In genomic region chr22:30127749-30128166, GRCh38 we compare ENCODE assay signal across 2 cellular contexts.
A peak's percentile ranks its signal among the peaks of the same experiment; 100 is the strongest.
TF ChIP-seq lines count a peak whose summit lies in the region.

No MANE protein-coding gene starts in this region.

TF ChIP-seq in HCT116, 20 proteins besides CTCF, POLR2A, EP300 and RAD21:
- TF ChIP-seq MAX (IDR thresholded peaks at IDR 0.05) (no peak), SP1 (IDR thresholded peaks at IDR 0.05; ENCODE audit: low read depth) (no peak), ELF1 (IDR thresholded peaks at IDR 0.05; ENCODE audit: borderline replicate concordance, low read depth) (no peak), JUND (IDR thresholded peaks at IDR 0.05) (no peak), ATF3 (IDR thresholded peaks at IDR 0.05) (no peak), POLR2AphosphoS5 (IDR thresholded peaks at IDR 0.05; ENCODE audit: low read depth, low read length) (no peak), ZBTB33 (IDR thresholded peaks at IDR 0.05; ENCODE audit: extremely low read depth, insufficient replicate concordance, low read length) (no peak)

TF ChIP-seq in SK-N-SH treated with all-trans-retinoic acid at 6 μM for 48 hours, 23 proteins besides CTCF, POLR2A, EP300 and RAD21:
- TF ChIP-seq ZFP3 (CRISPR knock-in tag; IDR thresholded peaks at IDR 0.05) = no peak
- peak; percentile 65 for TF ChIP-seq ISL1 (CRISPR knock-in tag; IDR thresholded peaks at IDR 0.05)
TF ChIP-seq in SK-N-SH treated with all-trans-retinoic acid at 6 μM for 48 hours: peak in this region for 1.
